ENCODE assay signal across 8 cellular contexts in the genomic region with DNA sequence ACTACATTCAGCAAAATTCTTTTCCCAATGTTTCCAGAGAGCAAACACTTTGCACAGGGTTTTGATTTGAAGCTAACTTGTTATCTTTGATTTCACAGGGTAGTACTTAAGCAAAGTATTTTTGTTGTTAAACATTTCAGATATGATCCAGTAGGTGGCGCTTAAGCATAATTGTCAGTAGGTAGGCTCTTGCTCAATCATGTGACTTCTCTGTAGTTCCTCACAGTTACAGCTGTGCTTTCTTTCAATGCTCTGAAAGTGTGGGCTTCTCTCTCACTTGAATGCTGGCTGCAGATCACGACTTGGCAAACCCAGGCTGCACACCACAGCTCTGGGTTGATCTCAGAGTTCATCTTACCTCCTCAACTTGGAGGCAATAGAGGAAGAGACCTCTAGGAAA.
DNase-seq lines count a peak whose midpoint lies in the region; ATAC-seq and TF ChIP-seq lines count a peak whose summit lies in the region.

No MANE protein-coding gene starts in this region.

- peaks cover 0 to 6% of the 10 kb centered on the region in 2 donors for H3K9me3 Mint-ChIP-seq in stimulated activated naive CD8-positive, alpha-beta T cell treated with anti-CD3 and anti-CD28 coated beads, Interleukin-15, amount 100 ng/mL, for 72 hours

- H3K27me3 ChIP-seq in BLaER1 treated with 17β-estradiol and CSF1 and Interleukin-3, amounts not matched to agents 10 nM and 100 nM: peaks cover 23 to 85% (median 59%) of the 10 kb centered on the region in 11 experiments; a peak in 21 of 22 replicates
- H3K27me3 ChIP-seq in SU-DHL-6 (ENCODE audit: low read length) (no peaks in the 10 kb centered on the region), lung (ENCODE audit: control insufficient read depth, insufficient read depth) (no peaks in the 10 kb centered on the region)

- no peak overlapping the region for H3K27ac Mint-ChIP-seq in stimulated activated naive CD8-positive, alpha-beta T cell treated with anti-CD3 and anti-CD28 coated beads, Interleukin-15, amount 100 ng/mL, for 72 hours

- no peak overlapping the region for H3K9ac ChIP-seq in BLaER1 treated with 17β-estradiol and CSF1 and Interleukin-3, amounts not matched to agents 10 nM and 100 nM
- H3K9ac ChIP-seq in SU-DHL-6 (ENCODE audit: low read length): no peak overlapping the region

- TF ChIP-seq CTCF in SU-DHL-6 (IDR thresholded peaks at IDR 0.05; ENCODE audit: insufficient read depth, low read length, poor library complexity, severe bottlenecking) (no peak), lung (IDR thresholded peaks at IDR 0.05; ENCODE audit: control extremely low read depth, extremely low read depth) (no peak)

- WGBS in lung, 2 donors: 13 to 15% methylated on average over 2 of the region's 2 CpGs

- H3K9me2 ChIP-seq in SU-DHL-6 (replicated peaks; ENCODE audit: insufficient read depth, low read length): no peaks in the 10 kb centered on the region

- peak overlapping the region; percentile 8 to 73 (median 49); a peak in 21 of 22 replicates for H3K4me2 ChIP-seq in BLaER1 treated with 17β-estradiol and CSF1 and Interleukin-3, amounts not matched to agents 10 nM and 100 nM
- peak overlapping the region; percentile 18 for H3K4me2 ChIP-seq in SU-DHL-6 (ENCODE audit: low read depth, low read length, poor library complexity, severe bottlenecking)

- no peaks in the 10 kb centered on the region for H3K36me3 ChIP-seq in BLaER1 treated with 17β-estradiol and CSF1 and Interleukin-3, amounts not matched to agents 10 nM and 100 nM
- H3K36me3 ChIP-seq in SU-DHL-6 (ENCODE audit: low read length) (no peaks in the 10 kb centered on the region), lung (ENCODE audit: control insufficient read depth in 2 of 2, insufficient read depth in 2 of 2, low read length in 2 of 2) (no peaks in the 10 kb centered on the region)

- no peaks in the 10 kb centered on the region for H3F3A ChIP-seq in SU-DHL-6 (ENCODE audit: insufficient read depth)

- H3K4me3 ChIP-seq in BLaER1 treated with 17β-estradiol and CSF1 and Interleukin-3, amounts not matched to agents 10 nM and 100 nM: no peak overlapping the region
- no peak overlapping the region for H3K4me3 ChIP-seq in SU-DHL-6 (ENCODE audit: insufficient read depth, low read length, poor library complexity, severe bottlenecking)
- H3K4me3 ChIP-seq in lung: no peak overlapping the region

- DNase-seq in GM19238 (ENCODE audit: insufficient read length, low spot score): peak; percentile 1
- no peak for DNase-seq in lung (ENCODE audit: low spot score)
- DNase-seq in stimulated activated naive CD8-positive, alpha-beta T cell treated with anti-CD3 and anti-CD28 coated beads, Interleukin-15, amount 100 ng/mL, for 72 hours: no peak
- no peak for DNase-seq in activated T-cell treated with anti-CD3 and anti-CD28 coated beads, Interleukin-2, amount 50 U/mL, for 48 hours

- peak overlapping the region in 3 of 11 experiments; percentile 22 to 36 (median 25); a peak in 2 of 22 replicates for H3K27ac ChIP-seq in BLaER1 treated with 17β-estradiol and CSF1 and Interleukin-3, amounts not matched to agents 10 nM and 100 nM
- no peak overlapping the region for H3K27ac ChIP-seq in SU-DHL-6 (ENCODE audit: low read depth, low read length)
- no peak overlapping the region for H3K27ac ChIP-seq in lung (ENCODE audit: low read depth in 1 of 2, low read length in 1 of 2)

- H3K79me2 ChIP-seq in SU-DHL-6 (ENCODE audit: insufficient read depth, low read length): no peaks in the 10 kb centered on the region

- peak; percentile 79 for ATAC-seq in HG03575 (IDR thresholded peaks at IDR 0.05; ENCODE audit: extremely low read depth, insufficient number of reproducible peaks, low FRiP score, unreplicated experiment)
- ATAC-seq in lung (ENCODE audit: insufficient read depth, low FRiP score): peak; percentile 70
- ATAC-seq in HG03097 (IDR thresholded peaks at IDR 0.05; ENCODE audit: low FRiP score, unreplicated experiment): no peak
- ATAC-seq in stimulated activated naive CD8-positive, alpha-beta T cell treated with anti-CD3 and anti-CD28 coated beads, Interleukin-15, amount 100 ng/mL, for 72 hours: no peak

- H3K9me3 ChIP-seq in BLaER1 treated with 17β-estradiol and CSF1 and Interleukin-3, amounts not matched to agents 10 nM and 100 nM (replicated peaks in 1 of 11): 0 out of 22 replicates have a peak, but pooled peaks cover 0 to 6% (median 0%) of the 10 kb centered on the region in 11 experiments
- H3K9me3 ChIP-seq in SU-DHL-6 (ENCODE audit: insufficient read depth, low read length) (no peaks in the 10 kb centered on the region), lung (ENCODE audit: control insufficient read depth in 2 of 2, insufficient read depth in 1 of 2, low read length in 1 of 2) (no peaks in the 10 kb centered on the region)

- no peak overlapping the region for H3K4me3 Mint-ChIP-seq in stimulated activated naive CD8-positive, alpha-beta T cell treated with anti-CD3 and anti-CD28 coated beads, Interleukin-15, amount 100 ng/mL, for 72 hours

- H3K4me1 ChIP-seq in BLaER1 treated with 17β-estradiol and CSF1 and Interleukin-3, amounts not matched to agents 10 nM and 100 nM: peaks cover 0 to 16% (median 12%) of the 10 kb centered on the region in 10 experiments; a peak in 16 of 20 replicates
- no peaks in the 10 kb centered on the region for H3K4me1 ChIP-seq in lung (ENCODE audit: control insufficient read depth in 2 of 2, insufficient read depth in 2 of 2, low read length in 2 of 2)

- H2AFZ ChIP-seq in SU-DHL-6 (ENCODE audit: low read depth, low read length, severe bottlenecking): peak overlapping the region; percentile 30

- no peaks in the 10 kb centered on the region for H3K4me1 Mint-ChIP-seq in stimulated activated naive CD8-positive, alpha-beta T cell treated with anti-CD3 and anti-CD28 coated beads, Interleukin-15, amount 100 ng/mL, for 72 hours

- H3K27me3 Mint-ChIP-seq in stimulated activated naive CD8-positive, alpha-beta T cell treated with anti-CD3 and anti-CD28 coated beads, Interleukin-15, amount 100 ng/mL, for 72 hours: no peaks in the 10 kb centered on the region

- peaks cover 0 to 4% (median 0%) of the 10 kb centered on the region in 11 experiments; a peak in 2 of 22 replicates for H4K20me1 ChIP-seq in BLaER1 treated with 17β-estradiol and CSF1 and Interleukin-3, amounts not matched to agents 10 nM and 100 nM
- H4K20me1 ChIP-seq in SU-DHL-6 (ENCODE audit: low read depth, low read length): no peaks in the 10 kb centered on the region

Comparison
In these comparisons a context has a peak if more than half of its experiments do, and no peak if none do; other contexts are left out.
1. ATAC-seq: peak in HG03575 (single experiment) and lung (single experiment); none in HG03097 (single experiment) and stimulated activated naive CD8-positive, alpha-beta T cell treated with anti-CD3 and anti-CD28 coated beads, Interleukin-15, amount 100 ng/mL, for 72 hours (single experiment).